Comparison of ENCODE assay signal across 8 cellular contexts in genomic region chr5:77356740-77357139, GRCh38.
DNase-seq lines count a peak whose midpoint lies in the region; ATAC-seq and TF ChIP-seq lines count a peak whose summit lies in the region.

No MANE protein-coding gene starts in this region.

- peaks cover 4% of the 10 kb centered on the region for H3K27me3 Mint-ChIP-seq in mesothelial cell of epicardium (ENCODE audit: low read depth)
- peaks cover 15% of the 10 kb centered on the region for H3K27me3 Mint-ChIP-seq in progenitor cell of endocrine pancreas

- H3K27ac ChIP-seq in gastroesophageal sphincter: no peak overlapping the region

- no peak overlapping the region for H3K4me3 ChIP-seq in gastroesophageal sphincter

- ATAC-seq in GM19467 (IDR thresholded peaks at IDR 0.05; ENCODE audit: unreplicated experiment) (peak; percentile 80), HG03457 (IDR thresholded peaks at IDR 0.05; ENCODE audit: unreplicated experiment) (peak; percentile 88), gastroesophageal sphincter (no peak)

- H3K27me3 ChIP-seq in gastroesophageal sphincter: no peaks in the 10 kb centered on the region

- DNase-seq in GM03348 (ENCODE audit: low spot score) (peak; percentile 16), dermis microvascular lymphatic vessel endothelial cell (ENCODE audit: low read depth in 2 of 2) (peak; percentile 11 to 34), mesothelial cell of epicardium (ENCODE audit: low spot score in 2 of 2, unreplicated experiment in 2 of 2) (no peak), progenitor cell of endocrine pancreas (ENCODE audit: low spot score, unreplicated experiment) (no peak), OCI-M1 (lab: John Stamatoyannopoulos, UW) (no peak)

- peaks cover 14% of the 10 kb centered on the region for H3K4me1 Mint-ChIP-seq in mesothelial cell of epicardium
- peaks cover 7% of the 10 kb centered on the region for H3K4me1 Mint-ChIP-seq in progenitor cell of endocrine pancreas (ENCODE audit: low read depth)

- no peaks in the 10 kb centered on the region for H3K9me3 Mint-ChIP-seq in mesothelial cell of epicardium
- no peaks in the 10 kb centered on the region for H3K9me3 Mint-ChIP-seq in progenitor cell of endocrine pancreas (ENCODE audit: low read depth)

- H3K9me3 ChIP-seq in gastroesophageal sphincter: no peaks in the 10 kb centered on the region

- no peak for TF ChIP-seq POLR2A in gastroesophageal sphincter (IDR thresholded peaks at IDR 0.05)

- WGBS in gastroesophageal sphincter (ENCODE audit: low coverage in 1 of 2), 2 donors: 70% methylated on average over 2 of the region's 3 CpGs; no CpG with 5 or more reads in 1 of the 2 donors

- no peaks in the 10 kb centered on the region for H3K36me3 ChIP-seq in gastroesophageal sphincter

- H3K27ac Mint-ChIP-seq in mesothelial cell of epicardium (no peak overlapping the region), progenitor cell of endocrine pancreas (no peak overlapping the region)

- no peak for TF ChIP-seq EP300 in gastroesophageal sphincter (IDR thresholded peaks at IDR 0.05)

- H3K4me3 Mint-ChIP-seq in mesothelial cell of epicardium: no peak overlapping the region
- H3K4me3 Mint-ChIP-seq in progenitor cell of endocrine pancreas (ENCODE audit: low read depth): no peak overlapping the region

- H3K36me3 Mint-ChIP-seq in mesothelial cell of epicardium: no peaks in the 10 kb centered on the region
- H3K36me3 Mint-ChIP-seq in progenitor cell of endocrine pancreas (ENCODE audit: insufficient read depth): no peaks in the 10 kb centered on the region

- TF ChIP-seq CTCF in mesothelial cell of epicardium (IDR thresholded peaks at IDR 0.05; ENCODE audit: unreplicated experiment) (no peak), progenitor cell of endocrine pancreas (IDR thresholded peaks at IDR 0.05; ENCODE audit: unreplicated experiment) (no peak), gastroesophageal sphincter (IDR thresholded peaks at IDR 0.05) (no peak)

- H3K4me1 ChIP-seq in gastroesophageal sphincter: no peaks in the 10 kb centered on the region

Comparison
In these comparisons a context has a peak if more than half of its experiments do, and no peak if none do; other contexts are left out.
1. DNase-seq: peak in GM03348 (single experiment) and dermis microvascular lymphatic vessel endothelial cell (2 of 2); none in mesothelial cell of epicardium (0 of 2), progenitor cell of endocrine pancreas (single experiment) and OCI-M1 (single experiment).